8 cellular contexts compared by ENCODE assay signal in genomic region chr16:79599837-79600635, GRCh38. TPM values are rescaled to one million over a fixed set of nuclear protein-coding genes. Genes with fewer than 3 reads are reported as not detected.
DNase-seq lines count a peak whose midpoint lies in the region; ATAC-seq and TF ChIP-seq lines count a peak whose summit lies in the region.

No MANE protein-coding gene starts in this region.

- H3K9me3 Mint-ChIP-seq in activated T-cell treated with anti-CD3 and anti-CD28 coated beads, Interleukin-2, amount 50 U/mL, for 24 hours = no peaks in the 10 kb centered on the region

- no peak for TF ChIP-seq POLR2A in tibial nerve (IDR thresholded peaks at IDR 0.05)

- H3K4me3 Mint-ChIP-seq in activated T-cell treated with anti-CD3 and anti-CD28 coated beads, Interleukin-2, amount 50 U/mL, for 24 hours = peak overlapping the region; percentile 89

- no peaks in the 10 kb centered on the region for H3K36me3 ChIP-seq in mucosa of stomach (ENCODE audit: control insufficient read depth, insufficient read depth, low read length)
- no peaks in the 10 kb centered on the region for H3K36me3 ChIP-seq in tibial nerve

- H3K4me3 ChIP-seq in mucosa of stomach (ENCODE audit: low read length) (peak overlapping the region; percentile 52), tibial nerve (peak overlapping the region; percentile 62 to 91 (median 79))

- H3K4me1 ChIP-seq in mucosa of stomach (ENCODE audit: control insufficient read depth, insufficient read depth, low read length) (no peaks in the 10 kb centered on the region), tibial nerve (peaks cover 0 to 20% (median 2%) of the 10 kb centered on the region in 4 donors)

- H3K9me3 ChIP-seq in mucosa of stomach (ENCODE audit: control insufficient read depth, low read length) (no peaks in the 10 kb centered on the region), tibial nerve (no peaks in the 10 kb centered on the region)

- H3K27ac ChIP-seq in tibial nerve = peak overlapping the region; percentile 91 to 96 (median 94)

- H3K27me3 ChIP-seq in mucosa of stomach (ENCODE audit: control insufficient read depth, insufficient read depth, low read length) = peaks cover 5% of the 10 kb centered on the region
- H3K27me3 ChIP-seq in tibial nerve = no peaks in the 10 kb centered on the region

- peak; percentile 56 for DNase-seq in activated CD4-positive, alpha-beta T cell treated with anti-CD3 and anti-CD28 coated beads for 48 hours
- DNase-seq in activated CD4-positive, alpha-beta T cell treated with anti-CD3 and anti-CD28 coated beads, Interleukin-2, amount 50 U/mL, for 4 hours = no peak
- DNase-seq in NCI-H146 (lab: John Stamatoyannopoulos, UW) (peak; percentile 67), tibial nerve (ENCODE audit: low spot score in 2 of 2) (no peak), epidermal melanocyte (ENCODE audit: insufficient read length, low spot score) (no peak)
- DNase-seq in activated T-cell treated with anti-CD3 and anti-CD28 coated beads, Interleukin-2, amount 50 U/mL, for 24 hours = peak; percentile 72

- peaks cover 41% of the 10 kb centered on the region for H3K27me3 Mint-ChIP-seq in activated T-cell treated with anti-CD3 and anti-CD28 coated beads, Interleukin-2, amount 50 U/mL, for 24 hours

- H3K9ac ChIP-seq in mucosa of stomach (ENCODE audit: low read length) = peak overlapping the region; percentile 85

- 0 to 1% methylated on average over 42 to 75 of the region's 84 CpGs for WGBS in tibial nerve, 2 donors

- H3K36me3 Mint-ChIP-seq in activated T-cell treated with anti-CD3 and anti-CD28 coated beads, Interleukin-2, amount 50 U/mL, for 24 hours (ENCODE audit: low read depth) = peaks cover 41% of the 10 kb centered on the region

- TF ChIP-seq EP300 in tibial nerve (IDR thresholded peaks at IDR 0.05) = peak in 1 of 2 donors; percentile 61

- peak overlapping the region; percentile 93 for H3K27ac Mint-ChIP-seq in activated T-cell treated with anti-CD3 and anti-CD28 coated beads, Interleukin-2, amount 50 U/mL, for 24 hours

- peak; percentile 44 for ATAC-seq in esophagus mucosa

- TF ChIP-seq CTCF in tibial nerve (IDR thresholded peaks at IDR 0.05) = no peak

- peaks cover 49% of the 10 kb centered on the region for H3K4me1 Mint-ChIP-seq in activated T-cell treated with anti-CD3 and anti-CD28 coated beads, Interleukin-2, amount 50 U/mL, for 24 hours (ENCODE audit: low read depth)

RNA-seq across cellular contexts. Expression of gene MAF, which starts 0.5 kb away (rescaled TPM):
- total RNA-seq in esophagus mucosa (27.2 TPM), tibial nerve (100 to 1,000 TPM in 3 of 4 donors, 10 to 100 TPM in 1; 75.3 to 160 (median 115) TPM)

Comparison
In these comparisons a context has a peak if more than half of its experiments do, and no peak if none do; other contexts are left out.
1. DNase-seq: peak in activated CD4-positive, alpha-beta T cell treated with anti-CD3 and anti-CD28 coated beads for 48 hours (single experiment), NCI-H146 (single experiment) and activated T-cell treated with anti-CD3 and anti-CD28 coated beads, Interleukin-2, amount 50 U/mL, for 24 hours (single experiment); none in activated CD4-positive, alpha-beta T cell treated with anti-CD3 and anti-CD28 coated beads, Interleukin-2, amount 50 U/mL, for 4 hours (0 of 2), tibial nerve (0 of 2) and epidermal melanocyte (single experiment).